20 cellular contexts compared by ENCODE assay signal in genomic region chr9:86577420-86578333, GRCh38.
DNase-seq lines count a peak whose midpoint lies in the region; FAIRE-seq and TF ChIP-seq lines count a peak whose summit lies in the region.
"Had no signal": no experiment of that assay in that cellular context is flagged by ENCODE, and none has a peak within 500 bp of the region (broad histone marks: within the 10 kb centered on the region; RNA-seq: fewer than 3 reads in every experiment).

No MANE protein-coding gene starts in this region.

- H2BK120ac ChIP-seq in H9 (ENCODE audit: low read depth, low read length, poor library complexity, severe bottlenecking): no peak overlapping the region
- H2BK120ac ChIP-seq in H1 (replicated peaks; ENCODE audit: low read depth, low read length): no peak overlapping the region

- H3K23ac ChIP-seq in H9 (ENCODE audit: insufficient read length, low read depth, low read length) (no peak overlapping the region), H1 (ENCODE audit: insufficient read length) (no peak overlapping the region)

- H2BK12ac ChIP-seq in H9 (ENCODE audit: insufficient read length, low read depth, low read length): no peak overlapping the region
- H2BK12ac ChIP-seq in H1 (ENCODE audit: low read depth, low read length): no peak overlapping the region

- H3K18ac ChIP-seq in H9 (ENCODE audit: insufficient read length, low read depth, low read length) (no peak overlapping the region), H1 (ENCODE audit: extremely low read depth, low read length) (no peak overlapping the region; the same call in 1 of the 2 replicates)

- peak overlapping the region; percentile 1; the same call in 1 of the 2 replicates for H3K14ac ChIP-seq in H9 (ENCODE audit: insufficient read depth, low read length)
- no peak overlapping the region for H3K14ac ChIP-seq in H1 (ENCODE audit: insufficient read length)

- H3K79me1 ChIP-seq in H9 (ENCODE audit: insufficient read depth, low read depth, low read length, poor library complexity, severe bottlenecking): no peaks in the 10 kb centered on the region
- H3K79me1 ChIP-seq in H1 (ENCODE audit: low read depth, low read length): no peaks in the 10 kb centered on the region

- peak overlapping the region in 1 of 3 experiments; percentile 25; a peak in 3 of 7 replicates for H3K27ac Mint-ChIP-seq in H9
- H3K27ac Mint-ChIP-seq in neural progenitor cell: no peak overlapping the region
- no peak overlapping the region for H3K27ac Mint-ChIP-seq in type B pancreatic cell
- H3K27ac Mint-ChIP-seq: CD4-positive, CD25-positive, alpha-beta regulatory T cell had no signal

- no peaks in the 10 kb centered on the region for H3K9me3 ChIP-seq in H9 (ENCODE audit: control insufficient read depth, low read depth, low read length)
- H3K9me3 ChIP-seq in H1 (ENCODE audit: insufficient read depth in 2 of 2, low read depth in 1 of 2, low read length in 1 of 2): no peaks in the 10 kb centered on the region; a peak in 1 of 4 replicates
- H3K9me3 ChIP-seq in neural progenitor cell (ENCODE audit: low read depth): no peaks in the 10 kb centered on the region
- H3K9me3 ChIP-seq: Caco-2 had no signal

- H2BK20ac ChIP-seq in H9 (ENCODE audit: low read depth, low read length, poor library complexity, severe bottlenecking): no peak overlapping the region
- H2BK20ac ChIP-seq in H1 (ENCODE audit: low read length): no peak overlapping the region

- H3K4me3 Mint-ChIP-seq in H9: no peak overlapping the region
- no peak overlapping the region for H3K4me3 Mint-ChIP-seq in neural progenitor cell
- peak overlapping the region; percentile 6 for H3K4me3 Mint-ChIP-seq in type B pancreatic cell
- H3K4me3 Mint-ChIP-seq: CD4-positive, CD25-positive, alpha-beta regulatory T cell had no signal

- H3K36me3 ChIP-seq in H1 (ENCODE audit: control insufficient read depth in 2 of 4, insufficient read depth in 4 of 4, low read length in 3 of 4): no peaks in the 10 kb centered on the region
- H3K36me3 ChIP-seq in neural progenitor cell: no peaks in the 10 kb centered on the region

- no peaks in the 10 kb centered on the region for H3F3A ChIP-seq in neural progenitor cell (ENCODE audit: low read depth)

- H4K91ac ChIP-seq in H9 (ENCODE audit: insufficient read length, low read depth, low read length) (no peak overlapping the region), H1 (replicated peaks; ENCODE audit: insufficient read length, low read length) (no peak overlapping the region)

- TF ChIP-seq POLR2A in H1 (IDR thresholded peaks at IDR 0.05; ENCODE audit: control extremely low read depth in 1 of 2, low read depth in 2 of 2, low read length in 2 of 2): no peak

- H3K36me3 Mint-ChIP-seq in H9 (ENCODE audit: insufficient read depth in 1 of 3, low read depth in 3 of 3): no peaks in the 10 kb centered on the region
- H3K36me3 Mint-ChIP-seq in neural progenitor cell: no peaks in the 10 kb centered on the region
- H3K36me3 Mint-ChIP-seq in type B pancreatic cell: peaks cover 4% of the 10 kb centered on the region
- H3K36me3 Mint-ChIP-seq: CD4-positive, CD25-positive, alpha-beta regulatory T cell had no signal

- no peak overlapping the region; the same call in 1 of the 2 replicates for H2BK15ac ChIP-seq in H9 (ENCODE audit: low read depth, low read length)
- no peak overlapping the region for H2BK15ac ChIP-seq in H1 (ENCODE audit: low read length)

- H3K4me1 Mint-ChIP-seq in H9 (peaks cover 12 to 21% of the 10 kb centered on the region in 2 experiments), neural progenitor cell (peaks cover 16% of the 10 kb centered on the region), type B pancreatic cell (ENCODE audit: unreplicated experiment) (peaks cover 34% of the 10 kb centered on the region)
- H3K4me1 Mint-ChIP-seq: CD4-positive, CD25-positive, alpha-beta regulatory T cell had no signal

- H2AFZ ChIP-seq in H9 (ENCODE audit: low read length) (no peak overlapping the region), H1 (ENCODE audit: low read length) (0 out of 2 replicates have a peak overlapping the region, but pooled peaks have one; percentile 26), neural progenitor cell (replicated peaks) (no peak overlapping the region)

- DNase-seq in H9: no peak
- DNase-seq in H1 (ENCODE audit: low read depth in 1 of 2, low spot score in 2 of 2): peak in 1 of 2 experiments; percentile 47
- DNase-seq in neural progenitor cell (ENCODE audit: low spot score): peak; percentile 27
- no peak for DNase-seq in type B pancreatic cell (ENCODE audit: extremely low spot score, unreplicated experiment)
- no peak for DNase-seq in SW480 (ENCODE audit: low spot score)
- DNase-seq in activated CD8-positive, alpha-beta memory T cell treated with anti-CD3 and anti-CD28 coated beads, Interleukin-2, amount 50 U/mL, for 48 hours: no peak
- DNase-seq in stimulated activated CD4-positive, alpha-beta T cell treated with anti-CD3 and anti-CD28 coated beads, Interleukin-12 subunit alpha, Interleukin-12 subunit beta, amount 100 ng/mL, for 4 hours: no peak
- DNase-seq: ACHN; Caco-2; CD4-positive, CD25-positive, alpha-beta regulatory T cell; DMS153; GF-D8; KBM-7; NCI-H1694 treated with DMSO at 0.1 percent for 48 hours; NCI-H510A treated with DMSO at 0.1 percent for 48 hours; NCI-H82; OCI-M1; Right ventricle myocardium superior had no signal

- H2AK5ac ChIP-seq in H9 (ENCODE audit: insufficient read length, low read length) (no peak overlapping the region), H1 (ENCODE audit: low read depth, low read length) (no peak overlapping the region)

- H4K20me1 ChIP-seq in H9 (ENCODE audit: control insufficient read depth, insufficient read depth, insufficient read length) (no peaks in the 10 kb centered on the region), H1 (replicated peaks in 1 of 2; ENCODE audit: control insufficient read depth in 1 of 2, insufficient read depth in 2 of 2, low read length in 2 of 2) (no peaks in the 10 kb centered on the region), neural progenitor cell (ENCODE audit: low read depth) (no peaks in the 10 kb centered on the region)

- H3T11ph ChIP-seq in H9 (ENCODE audit: low read length): no peak overlapping the region

- no peak for FAIRE-seq in H1 (lab: Jason Lieb, UNC)
- FAIRE-seq: GM19239, HepG2 had no signal

- POLR2A ChIA-PET in H1 (lab: Charles Lee; ENCODE audit: partially characterized antibody): no interaction called here

- H2BK5ac ChIP-seq in H9 (ENCODE audit: insufficient read length, low read length): no peak overlapping the region
- H2BK5ac ChIP-seq in H1 (ENCODE audit: low read depth, low read length): no peak overlapping the region

- H4K5ac ChIP-seq in H9 (ENCODE audit: insufficient read length, low read depth, low read length) (no peak overlapping the region), H1 (ENCODE audit: insufficient read length, low read depth, low read length) (no peak overlapping the region)

- no peak overlapping the region for H3K9ac ChIP-seq in H9 (ENCODE audit: extremely low read depth, insufficient read length, low read length)
- H3K9ac ChIP-seq in H1 (replicated peaks in 1 of 4; ENCODE audit: extremely low read depth in 1 of 4, low read depth in 3 of 4, low read length in 3 of 4): no peak overlapping the region
- no peak overlapping the region for H3K9ac ChIP-seq in neural progenitor cell

- TF ChIP-seq CTCF in H9 (conservative IDR thresholded peaks at IDR 0.05) (no peak), H1 (IDR thresholded peaks at IDR 0.05; ENCODE audit: control extremely low read depth in 1 of 3, insufficient read depth in 1 of 3, low read depth in 1 of 3, low read length in 3 of 3) (no peak), neural progenitor cell (IDR thresholded peaks at IDR 0.05) (no peak), type B pancreatic cell (conservative IDR thresholded peaks at IDR 0.05) (no peak)

- H3K79me2 ChIP-seq in H9 (ENCODE audit: insufficient read depth, low read length) (no peaks in the 10 kb centered on the region), H1 (ENCODE audit: control insufficient read depth in 1 of 2, insufficient read depth in 2 of 2, low read length in 2 of 2) (no peaks in the 10 kb centered on the region), neural progenitor cell (ENCODE audit: low read depth) (no peaks in the 10 kb centered on the region)

- H3K56ac ChIP-seq in H9 (ENCODE audit: insufficient read length, low read depth, low read length) (no peak overlapping the region), H1 (replicated peaks; ENCODE audit: insufficient read length, low read depth, low read length) (no peak overlapping the region)

- WGBS in H9 (ENCODE audit: extremely low coverage, insufficient read length, low lambda C conversion rate): no CpG with 5 or more reads among the region's 30 CpGs
- WGBS in H1 (ENCODE audit: extremely low coverage in 1 of 2, insufficient coverage in 1 of 2, insufficient read length in 1 of 2, insufficient replicate concordance in 2 of 2, low coverage in 1 of 2, low lambda C conversion rate in 2 of 2, missing lambda C conversion rate in 1 of 2), 2 experiments: 90% methylated on average over 25 of the region's 30 CpGs; no CpG with 5 or more reads in 1 of the 2 experiments

- H3K4me3 ChIP-seq in H1 (ENCODE audit: extremely low read depth in 1 of 4, insufficient read depth in 2 of 4, low read depth in 3 of 4, low read length in 4 of 4): no peak overlapping the region
- no peak overlapping the region for H3K4me3 ChIP-seq in neural progenitor cell

- H3K4ac ChIP-seq in H9 (ENCODE audit: low read depth, low read length) (no peak overlapping the region), H1 (replicated peaks; ENCODE audit: insufficient read length, low read depth, low read length) (no peak overlapping the region)

- H3K9me3 Mint-ChIP-seq in H9: peaks cover 0 to 4% of the 10 kb centered on the region in 2 experiments; a peak in 1 of 5 replicates
- H3K9me3 Mint-ChIP-seq in neural progenitor cell: peaks cover 5% of the 10 kb centered on the region
- H3K9me3 Mint-ChIP-seq in type B pancreatic cell: peaks cover 4% of the 10 kb centered on the region

- H3K23me2 ChIP-seq in H9 (ENCODE audit: insufficient read length, low read depth, low read length, poor library complexity, severe bottlenecking): no peaks in the 10 kb centered on the region
- no peaks in the 10 kb centered on the region; the same call in 1 of the 2 replicates for H3K23me2 ChIP-seq in H1 (ENCODE audit: low read depth, low read length)

- peaks cover 4% of the 10 kb centered on the region for H3K27me3 Mint-ChIP-seq in H9 (ENCODE audit: low read depth)
- peaks cover 10% of the 10 kb centered on the region for H3K27me3 Mint-ChIP-seq in neural progenitor cell (ENCODE audit: insufficient read depth, low read depth)
- H3K27me3 Mint-ChIP-seq in type B pancreatic cell: peaks cover 5% of the 10 kb centered on the region
- H3K27me3 Mint-ChIP-seq: CD4-positive, CD25-positive, alpha-beta regulatory T cell had no signal

- H3K4me1 ChIP-seq in H9 (ENCODE audit: insufficient read depth, low read length) (no peaks in the 10 kb centered on the region; the same call in 1 of the 2 replicates), H1 (replicated peaks in 1 of 4; ENCODE audit: control insufficient read depth in 3 of 4, insufficient read depth in 4 of 4, low read length in 3 of 4) (peaks cover 2 to 14% (median 5%) of the 10 kb centered on the region in 4 experiments; a peak in 6 of 7 replicates), neural progenitor cell (peaks cover 12% of the 10 kb centered on the region)
- H3K4me1 ChIP-seq: Caco-2 had no signal

- H3K4me2 ChIP-seq in H9 (ENCODE audit: insufficient read depth, insufficient read length, low read length) (no peak overlapping the region), H1 (ENCODE audit: insufficient read depth in 1 of 2, low read depth in 2 of 2, low read length in 2 of 2) (peak overlapping the region in 1 of 2 experiments; percentile 17; a peak in 1 of 4 replicates), neural progenitor cell (peak overlapping the region; percentile 23)

- no peak overlapping the region for H3K27ac ChIP-seq in H9 (ENCODE audit: insufficient read length, low read depth, low read length)
- H3K27ac ChIP-seq in H1 (ENCODE audit: low read depth, low read length): no peak overlapping the region
- no peak overlapping the region for H3K27ac ChIP-seq in neural progenitor cell

- CTCF ChIA-PET in H1 (lab: Charles Lee; ENCODE audit: partially characterized antibody): interaction anchor here (0.8 to 1.6 kb wide), 4 partner anchors 12 to 91 kb away, joined by 3 to 10 read pairs (median 4); no protein-coding TSS in a partner anchor

- H4K8ac ChIP-seq in H9 (replicated peaks; ENCODE audit: insufficient read length, low read depth, low read length): no peak overlapping the region
- no peak overlapping the region for H4K8ac ChIP-seq in H1 (ENCODE audit: extremely low read depth, insufficient read depth, low read length)

- H3K27me3 ChIP-seq in H9 (ENCODE audit: insufficient read depth, low read length) (no peaks in the 10 kb centered on the region), H1 (replicated peaks in 1 of 4; ENCODE audit: control insufficient read depth in 3 of 4, extremely low read depth in 1 of 4, insufficient read depth in 3 of 4, low read length in 3 of 4) (no peaks in the 10 kb centered on the region; a peak in 1 of 7 replicates), neural progenitor cell (no peaks in the 10 kb centered on the region)

- TF ChIP-seq RAD21 in H1 (IDR thresholded peaks at IDR 0.05 in 1 of 2, conservative IDR thresholded peaks at IDR 0.05 in 1 of 2; ENCODE audit: low read depth in 2 of 2, low read length in 2 of 2): no peak

- no peak for TF ChIP-seq EP300 in H1 (IDR thresholded peaks at IDR 0.05; ENCODE audit: borderline replicate concordance in 1 of 2, low read depth in 2 of 2, low read length in 2 of 2)
